ENCODE assay signal across 8 cellular contexts in the genomic region with DNA sequence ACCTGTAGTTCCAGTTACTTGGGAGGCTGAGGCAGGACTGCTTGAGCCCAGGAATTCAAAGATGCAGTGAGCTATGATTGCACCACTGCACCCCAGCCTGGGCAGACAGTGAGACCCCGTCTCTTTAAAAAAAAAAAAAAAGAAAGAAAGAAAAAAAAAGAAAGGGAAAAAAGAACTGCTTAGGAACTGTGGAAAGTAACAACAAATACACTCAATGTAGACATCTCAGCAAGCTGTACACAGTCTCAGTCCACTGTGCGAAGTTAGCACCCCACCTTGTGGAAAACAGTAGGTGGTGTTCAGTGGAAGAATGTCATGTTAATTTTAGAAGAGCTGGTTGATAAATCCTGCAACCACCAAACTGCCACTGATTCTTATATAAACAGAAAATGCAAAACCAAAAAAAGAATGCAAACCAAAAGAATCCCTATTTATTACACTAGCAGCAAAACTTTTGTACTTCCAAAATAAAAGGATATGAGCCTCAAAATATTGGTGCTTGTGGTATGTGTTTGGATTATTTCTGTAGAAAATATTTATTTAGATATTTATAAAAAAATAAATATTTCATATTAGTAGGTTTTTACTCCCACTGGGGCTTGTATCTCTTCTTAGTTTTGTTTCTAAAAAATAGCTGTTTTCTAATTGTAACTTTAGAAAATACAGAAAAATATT. TPM values are rescaled to one million over a fixed set of nuclear protein-coding genes. Genes with fewer than 3 reads are reported as not detected.
DNase-seq lines count a peak whose midpoint lies in the region.

No MANE protein-coding gene starts in this region.

- no peak overlapping the region for H3K18ac ChIP-seq in mesenchymal stem cell (ENCODE audit: low read depth in 1 of 2, low read length in 2 of 2)

- peaks cover 4% of the 10 kb centered on the region for H3K4me1 ChIP-seq in mesenchymal stem cell (ENCODE audit: control insufficient read depth, insufficient read depth, low read depth, low read length)

- no peak overlapping the region for H3K27ac Mint-ChIP-seq in activated naive CD4-positive, alpha-beta T cell treated with anti-CD3 and anti-CD28 coated beads, Interleukin-2, amount 10 ng/mL, durations not matched to agents 7 days and 5 days
- H3K27ac Mint-ChIP-seq in immature natural killer cell, result no peak overlapping the region

- peak; percentile 46 for DNase-seq in activated naive CD4-positive, alpha-beta T cell treated with anti-CD3 and anti-CD28 coated beads, Interleukin-2, amount 10 ng/mL, durations not matched to agents 7 days and 5 days
- DNase-seq in activated naive CD4-positive, alpha-beta T cell treated with Interleukin-2 at 50 U/mL for 16 hours, result no peak
- peak; percentile 56 for DNase-seq in HT-29 (ENCODE audit: low spot score)
- DNase-seq in OCI-M1 (lab: John Stamatoyannopoulos, UW), result peak; percentile 63
- DNase-seq in dermis microvascular lymphatic vessel endothelial cell (ENCODE audit: low read depth in 2 of 2), result peak; percentile 86 to 88
- DNase-seq in mesenchymal stem cell, result peak; percentile 89
- no peak for DNase-seq in immature natural killer cell
- no peak for DNase-seq in 8988T

- no peaks in the 10 kb centered on the region for H3K4me1 Mint-ChIP-seq in activated naive CD4-positive, alpha-beta T cell treated with anti-CD3 and anti-CD28 coated beads, Interleukin-2, amount 10 ng/mL, durations not matched to agents 7 days and 5 days
- H3K4me1 Mint-ChIP-seq in immature natural killer cell, result no peaks in the 10 kb centered on the region

- H3K79me1 ChIP-seq in mesenchymal stem cell (replicated peaks; ENCODE audit: low read length, poor library complexity, severe bottlenecking), result peaks cover 12% of the 10 kb centered on the region

- CTCF ChIA-PET in activated naive CD4-positive, alpha-beta T cell treated with anti-CD3 and anti-CD28 coated beads, Interleukin-2, amount 10 ng/mL, durations not matched to agents 7 days and 5 days (lab: Charles Lee), result interaction anchor here (0.6 to 2.8 kb wide), 13 partner anchors 55 to 1710 kb away, joined by 3 to 105 read pairs (median 3); no protein-coding TSS in a partner anchor

- no peak overlapping the region for H4K91ac ChIP-seq in mesenchymal stem cell (ENCODE audit: low read length)

- no peak overlapping the region for H4K8ac ChIP-seq in mesenchymal stem cell (ENCODE audit: low read length)

- no peak overlapping the region for H3K27ac ChIP-seq in mesenchymal stem cell (ENCODE audit: low read length, poor library complexity, severe bottlenecking)

- no peak overlapping the region for H3K4me3 Mint-ChIP-seq in activated naive CD4-positive, alpha-beta T cell treated with anti-CD3 and anti-CD28 coated beads, Interleukin-2, amount 10 ng/mL, durations not matched to agents 7 days and 5 days
- no peak overlapping the region for H3K4me3 Mint-ChIP-seq in immature natural killer cell

- no peak overlapping the region for H2BK5ac ChIP-seq in mesenchymal stem cell (ENCODE audit: low read depth, low read length, poor library complexity, severe bottlenecking)

- no CpG with 5 or more reads among the region's 2 CpGs for WGBS in mesenchymal stem cell

- no peaks in the 10 kb centered on the region for H3K36me3 Mint-ChIP-seq in activated naive CD4-positive, alpha-beta T cell treated with anti-CD3 and anti-CD28 coated beads, Interleukin-2, amount 10 ng/mL, durations not matched to agents 7 days and 5 days
- no peaks in the 10 kb centered on the region for H3K36me3 Mint-ChIP-seq in immature natural killer cell

- H3K23ac ChIP-seq in mesenchymal stem cell (ENCODE audit: low read length in 2 of 2), result no peak overlapping the region

- peak overlapping the region; percentile 87 for H3K9ac ChIP-seq in mesenchymal stem cell (ENCODE audit: low read length)

- H3K4ac ChIP-seq in mesenchymal stem cell (ENCODE audit: low read depth in 1 of 2, low read length in 2 of 2), result no peak overlapping the region

- H3K9me3 ChIP-seq in mesenchymal stem cell (ENCODE audit: control insufficient read depth, low read length), result no peaks in the 10 kb centered on the region

- H2AK5ac ChIP-seq in mesenchymal stem cell (ENCODE audit: low read length, severe bottlenecking), result no peak overlapping the region

- no peak overlapping the region for H2BK120ac ChIP-seq in mesenchymal stem cell (ENCODE audit: low read depth, low read length)

- H2AFZ ChIP-seq in mesenchymal stem cell (ENCODE audit: low read depth, low read length), result no peak overlapping the region

- peak overlapping the region in 1 of 2 experiments; percentile 71 for H3K4me3 ChIP-seq in mesenchymal stem cell (ENCODE audit: insufficient read depth in 1 of 2, low read depth in 1 of 2, low read length in 2 of 2)

- H3K14ac ChIP-seq in mesenchymal stem cell (ENCODE audit: low read length in 2 of 2), result no peak overlapping the region

- no peak overlapping the region for H3K4me2 ChIP-seq in mesenchymal stem cell (ENCODE audit: low read length, poor library complexity, severe bottlenecking)

- H3K27me3 Mint-ChIP-seq in activated naive CD4-positive, alpha-beta T cell treated with anti-CD3 and anti-CD28 coated beads, Interleukin-2, amount 10 ng/mL, durations not matched to agents 7 days and 5 days, result no peaks in the 10 kb centered on the region
- H3K27me3 Mint-ChIP-seq in immature natural killer cell (ENCODE audit: low read depth in 3 of 3), result no peaks in the 10 kb centered on the region

- H3K9me3 Mint-ChIP-seq in activated naive CD4-positive, alpha-beta T cell treated with anti-CD3 and anti-CD28 coated beads, Interleukin-2, amount 10 ng/mL, durations not matched to agents 7 days and 5 days, result no peaks in the 10 kb centered on the region
- no peaks in the 10 kb centered on the region for H3K9me3 Mint-ChIP-seq in immature natural killer cell

- H3K27me3 ChIP-seq in mesenchymal stem cell (ENCODE audit: control insufficient read depth in 1 of 2, insufficient read depth in 1 of 2, low read length in 2 of 2), result no peaks in the 10 kb centered on the region

- no peak overlapping the region for H2BK12ac ChIP-seq in mesenchymal stem cell (ENCODE audit: low read length in 2 of 2)

- H3K36me3 ChIP-seq in mesenchymal stem cell (ENCODE audit: control insufficient read depth in 1 of 2, insufficient read depth in 2 of 2, low read depth in 1 of 2, low read length in 2 of 2), result no peaks in the 10 kb centered on the region

- no peak overlapping the region for H2BK15ac ChIP-seq in mesenchymal stem cell (ENCODE audit: low read depth, poor library complexity, severe bottlenecking)

RNA-seq across cellular contexts. Expression of a gene that starts 31.1 kb away (rescaled TPM):
- 1.0 and 2.0 TPM in 2 replicates for total RNA-seq in HT-29 (2014; rRNA removed; shearing (Covaris generic))
- 1.5 and 1.9 TPM in 2 replicates for total RNA-seq in dermis microvascular lymphatic vessel endothelial cell
- polyA plus RNA-seq in mesenchymal stem cell (2013, experiment 1 of 2), result 7.6 TPM
- 6.4 TPM for polyA plus RNA-seq in mesenchymal stem cell (2013, experiment 2 of 2)
- polyA plus RNA-seq in immature natural killer cell, result 1 to 10 TPM; 3.1 to 5.4 (median 3.2) TPM

Comparison
In these comparisons a context has a peak if more than half of its experiments do, and no peak if none do; other contexts are left out.
1. DNase-seq: peak in activated naive CD4-positive, alpha-beta T cell treated with anti-CD3 and anti-CD28 coated beads, Interleukin-2, amount 10 ng/mL, durations not matched to agents 7 days and 5 days (single experiment), HT-29 (single experiment), OCI-M1 (single experiment), dermis microvascular lymphatic vessel endothelial cell (2 of 2) and mesenchymal stem cell (single experiment); none in activated naive CD4-positive, alpha-beta T cell treated with Interleukin-2 at 50 U/mL for 16 hours (single experiment), immature natural killer cell (0 of 3) and 8988T (single experiment).